In genomic region chr11:2571598-2572281, GRCh38 we compare ENCODE assay signal across 22 cellular contexts.
DNase-seq lines count a peak whose midpoint lies in the region; ATAC-seq and TF ChIP-seq lines count a peak whose summit lies in the region.
"Had no signal": no experiment of that assay in that cellular context is flagged by ENCODE, and none has a peak within 500 bp of the region (broad histone marks: within the 10 kb centered on the region; RNA-seq: fewer than 3 reads in every experiment).

No MANE protein-coding gene starts in this region.

- no peaks in the 10 kb centered on the region for H3K27me3 Mint-ChIP-seq in glutamatergic neuron (ENCODE audit: unreplicated experiment)
- H3K27me3 Mint-ChIP-seq in Caco-2 (ENCODE audit: insufficient read depth, unreplicated experiment), result no peaks in the 10 kb centered on the region
- H3K27me3 Mint-ChIP-seq: B cell; CD4-positive, CD25-positive, alpha-beta regulatory T cell; IgD-negative memory B cell had no signal

- H3K9me3 Mint-ChIP-seq in glutamatergic neuron (ENCODE audit: unreplicated experiment), result no peaks in the 10 kb centered on the region
- no peaks in the 10 kb centered on the region for H3K9me3 Mint-ChIP-seq in Caco-2 (ENCODE audit: unreplicated experiment)
- H3K9me3 Mint-ChIP-seq: CD4-positive, CD25-positive, alpha-beta regulatory T cell; IgD-negative memory B cell had no signal

- POLR2A ChIA-PET in Caco-2 (lab: Charles Lee), result no interaction called here

- CTCF ChIA-PET in Caco-2 (lab: Charles Lee), result no interaction called here

- intact Hi-C loops in heart left ventricle (cut with DNase I) (no loop called here), cardiac septum (cut with DNase I) (no loop called here), spleen (cut with DNase I; ENCODE audit: low total_unique reads) (no loop called here), Caco-2 (cut with micrococcal nuclease; ENCODE audit: unreplicated experiment) (no loop called here)

- TF ChIP-seq CTCF in heart left ventricle (IDR thresholded peaks at IDR 0.05), result no peak
- TF ChIP-seq CTCF in glutamatergic neuron (IDR thresholded peaks at IDR 0.05; ENCODE audit: partially characterized antibody, unreplicated experiment), result no peak
- TF ChIP-seq CTCF in spleen (IDR thresholded peaks at IDR 0.05 in 8 of 11, conservative IDR thresholded peaks at IDR 0.05 in 3 of 11), result no peak
- TF ChIP-seq CTCF in Caco-2 (IDR thresholded peaks at IDR 0.05; ENCODE audit: insufficient read depth in 1 of 2, low read depth in 1 of 2, low read length in 1 of 2, severe bottlenecking in 1 of 2, unreplicated experiment in 1 of 2), result no peak

- WGBS in heart left ventricle, 4 donors, result 95 to 98% (median 97%) methylated on average over 14 to 23 of the region's 23 CpGs
- WGBS in spleen, 5 donors, result 84 to 97% (median 97%) methylated on average over 5 to 23 of the region's 23 CpGs

- no TSS peak for BruUV-seq in Caco-2 (replicated peaks; lab: Mats Ljungman, UMichigan)

- ATAC-seq in heart left ventricle, result no peak
- no peak for ATAC-seq in GM21390 (IDR thresholded peaks at IDR 0.05; ENCODE audit: unreplicated experiment)
- ATAC-seq: A549, GM12878 had no signal

- H3K9me3 ChIP-seq in heart left ventricle (no peaks in the 10 kb centered on the region), spleen (no peaks in the 10 kb centered on the region), Caco-2 (no peaks in the 10 kb centered on the region)
- H3K9me3 ChIP-seq: A549 had no signal

- no peaks in the 10 kb centered on the region for H3K36me3 Mint-ChIP-seq in glutamatergic neuron (ENCODE audit: unreplicated experiment)
- H3K36me3 Mint-ChIP-seq in Caco-2 (ENCODE audit: insufficient read depth, unreplicated experiment), result no peaks in the 10 kb centered on the region
- H3K36me3 Mint-ChIP-seq: CD4-positive, CD25-positive, alpha-beta regulatory T cell; IgD-negative memory B cell had no signal

- no peak overlapping the region for H3K27ac Mint-ChIP-seq in glutamatergic neuron (ENCODE audit: unreplicated experiment)
- no peak overlapping the region for H3K27ac Mint-ChIP-seq in Caco-2 (ENCODE audit: unreplicated experiment)
- H3K27ac Mint-ChIP-seq: B cell; CD4-positive, CD25-positive, alpha-beta regulatory T cell; IgD-negative memory B cell had no signal

- TF ChIP-seq POLR2A in heart left ventricle (IDR thresholded peaks at IDR 0.05) (no peak), spleen (IDR thresholded peaks at IDR 0.05) (no peak)

- H3K4me1 ChIP-seq in heart left ventricle (no peaks in the 10 kb centered on the region), spleen (peaks cover 0 to 7% (median 0%) of the 10 kb centered on the region in 6 donors), Caco-2 (peaks cover 13% of the 10 kb centered on the region)
- H3K4me1 ChIP-seq: A549 had no signal

- H3K36me3 ChIP-seq in heart left ventricle, result peaks cover 0 to 15% (median 0%) of the 10 kb centered on the region in 9 donors
- H3K36me3 ChIP-seq in spleen, result peaks cover 0 to 45% (median 4%) of the 10 kb centered on the region in 6 donors
- H3K36me3 ChIP-seq in Caco-2 (ENCODE audit: control insufficient read depth, insufficient read depth, low read length), result no peaks in the 10 kb centered on the region

- H3K4me3 ChIP-seq in heart left ventricle, result no peak overlapping the region
- H3K4me3 ChIP-seq in spleen, result no peak overlapping the region
- H3K4me3 ChIP-seq in Caco-2 (ENCODE audit: low read depth, low read length), result no peak overlapping the region
- H3K4me3 ChIP-seq: A549, GM12878 had no signal

- DNase-seq in heart left ventricle (peak in 3 of 5 donors; percentile 14 to 49 (median 23)), cardiac septum (ENCODE audit: low spot score) (no peak), glutamatergic neuron (peak; percentile 7), mesenteric fat pad (ENCODE audit: low spot score) (peak; percentile 85), spleen (peak; percentile 43), Caco-2 (no peak), COLO829 (ENCODE audit: low spot score) (no peak)
- DNase-seq: CD4-positive, CD25-positive, alpha-beta regulatory T cell; COR-L47; DND-41; H7; NCI-H1105; NCI-H146; NCI-H2081; NCI-H2171; NCI-H524 treated with DMSO at 0.1 percent for 48 hours; SIG-M5 had no signal

- H3K4me3 Mint-ChIP-seq in glutamatergic neuron (ENCODE audit: unreplicated experiment) (no peak overlapping the region), Caco-2 (ENCODE audit: unreplicated experiment) (no peak overlapping the region)
- H3K4me3 Mint-ChIP-seq: B cell; CD4-positive, CD25-positive, alpha-beta regulatory T cell; IgD-negative memory B cell had no signal

- H3K4me1 Mint-ChIP-seq in glutamatergic neuron (ENCODE audit: low read depth, unreplicated experiment) (no peaks in the 10 kb centered on the region), Caco-2 (ENCODE audit: low read depth, unreplicated experiment) (no peaks in the 10 kb centered on the region)
- H3K4me1 Mint-ChIP-seq: B cell, IgD-negative memory B cell had no signal

- no peaks in the 10 kb centered on the region for H3K27me3 ChIP-seq in heart left ventricle
- H3K27me3 ChIP-seq in spleen (replicated peaks in 1 of 7), result no peaks in the 10 kb centered on the region
- H3K27me3 ChIP-seq in Caco-2 (replicated peaks; ENCODE audit: control insufficient read depth, insufficient read depth, low read length), result no peaks in the 10 kb centered on the region

- H3K27ac ChIP-seq in heart left ventricle (no peak overlapping the region), spleen (no peak overlapping the region)
- H3K27ac ChIP-seq: A549 had no signal

Comparison
In these comparisons a context has a peak if more than half of its experiments do, and no peak if none do; other contexts are left out.
1. DNase-seq: peak in heart left ventricle (3 of 5), glutamatergic neuron (single experiment), mesenteric fat pad (single experiment) and spleen (single experiment); none in cardiac septum (single experiment), Caco-2 (0 of 2) and COLO829 (single experiment).